In genomic region chr11:100525635-100526034, GRCh38 we compare ENCODE assay signal across 15 cellular contexts.
A peak's percentile ranks its signal among the peaks of the same experiment; 100 is the strongest.
DNase-seq lines count a peak whose midpoint lies in the region; ATAC-seq and TF ChIP-seq lines count a peak whose summit lies in the region.
"Had no signal": no experiment of that assay in that cellular context is flagged by ENCODE, and none has a peak within 500 bp of the region (broad histone marks: within the 10 kb centered on the region; RNA-seq: fewer than 3 reads in every experiment).

No MANE protein-coding gene starts in this region.

- no peaks in the 10 kb centered on the region for H3K9me3 ChIP-seq in CD8-positive, alpha-beta memory T cell (ENCODE audit: low read length)

- no peaks in the 10 kb centered on the region for H3K36me3 Mint-ChIP-seq in progenitor cell of endocrine pancreas (ENCODE audit: insufficient read depth)
- H3K36me3 Mint-ChIP-seq in CD8-positive, alpha-beta memory T cell, result no peaks in the 10 kb centered on the region

- no peaks in the 10 kb centered on the region for H3K4me1 Mint-ChIP-seq in progenitor cell of endocrine pancreas (ENCODE audit: low read depth)
- H3K4me1 Mint-ChIP-seq in CD8-positive, alpha-beta memory T cell, result no peaks in the 10 kb centered on the region
- H3K4me1 Mint-ChIP-seq: naive thymus-derived CD4-positive, alpha-beta T cell had no signal

- CTCF ChIA-PET in CD8-positive, alpha-beta memory T cell (lab: Charles Lee), result no interaction called here

- peak; percentile 3 for DNase-seq in NCI-H1105 treated with DMSO at 0.1 percent for 48 hours (lab: John Stamatoyannopoulos, UW)
- DNase-seq in NCI-H1105 (lab: John Stamatoyannopoulos, UW), result no peak
- no peak for DNase-seq in cardiac fibroblast (ENCODE audit: low read depth in 2 of 2)
- DNase-seq in progenitor cell of endocrine pancreas (ENCODE audit: low spot score, unreplicated experiment), result no peak
- no peak for DNase-seq in CD8-positive, alpha-beta memory T cell
- DNase-seq: activated naive CD4-positive, alpha-beta T cell treated with Interleukin-2 at 50 U/mL for 16 hours; DMS79; esophagus squamous epithelium; naive thymus-derived CD4-positive, alpha-beta T cell; NCI-H2029 had no signal

- no peaks in the 10 kb centered on the region for H3K4me1 ChIP-seq in CD8-positive, alpha-beta memory T cell (ENCODE audit: insufficient read depth, low read length)
- H3K4me1 ChIP-seq: esophagus squamous epithelium had no signal

- no peaks in the 10 kb centered on the region for H3K27me3 ChIP-seq in CD8-positive, alpha-beta memory T cell (ENCODE audit: insufficient read depth, low read length, poor library complexity, severe bottlenecking)
- H3K27me3 ChIP-seq: esophagus squamous epithelium had no signal

- H3K27ac ChIP-seq in CD8-positive, alpha-beta memory T cell (ENCODE audit: low read depth, low read length), result no peak overlapping the region
- H3K27ac ChIP-seq: esophagus squamous epithelium, thoracic aorta had no signal

- H3K4me3 Mint-ChIP-seq in progenitor cell of endocrine pancreas (ENCODE audit: low read depth), result no peak overlapping the region
- no peak overlapping the region for H3K4me3 Mint-ChIP-seq in CD8-positive, alpha-beta memory T cell
- H3K4me3 Mint-ChIP-seq: naive thymus-derived CD4-positive, alpha-beta T cell; T-helper 2 cell treated with Interferon-gamma antibody and Interleukin-4, amounts not matched to agents 5 μg/mL and 100 μg/mL, for 36 hours had no signal

- H3K9me3 Mint-ChIP-seq in progenitor cell of endocrine pancreas (ENCODE audit: low read depth), result peaks cover 17% of the 10 kb centered on the region
- H3K9me3 Mint-ChIP-seq in CD8-positive, alpha-beta memory T cell, result peaks cover 15 to 37% (median 29%) of the 10 kb centered on the region in 5 donors

- no peak for ATAC-seq in HG03196 (IDR thresholded peaks at IDR 0.05; ENCODE audit: unreplicated experiment)
- no peak for ATAC-seq in GM21515 (IDR thresholded peaks at IDR 0.05; ENCODE audit: unreplicated experiment)
- ATAC-seq: naive thymus-derived CD4-positive, alpha-beta T cell had no signal

- no peaks in the 10 kb centered on the region for H3K36me3 ChIP-seq in CD8-positive, alpha-beta memory T cell (ENCODE audit: insufficient read depth, low read length)
- H3K36me3 ChIP-seq: esophagus squamous epithelium, thoracic aorta had no signal

- H3K27ac Mint-ChIP-seq in progenitor cell of endocrine pancreas, result no peak overlapping the region
- H3K27ac Mint-ChIP-seq in CD8-positive, alpha-beta memory T cell, result no peak overlapping the region
- H3K27ac Mint-ChIP-seq: naive thymus-derived CD4-positive, alpha-beta T cell; T-helper 2 cell treated with Interferon-gamma antibody and Interleukin-4, amounts not matched to agents 5 μg/mL and 100 μg/mL, for 36 hours had no signal

- H3K4me3 ChIP-seq in cardiac fibroblast (replicated peaks in 1 of 2; ENCODE audit: low read depth in 2 of 2, low read length in 2 of 2), result no peak overlapping the region
- no peak overlapping the region for H3K4me3 ChIP-seq in CD8-positive, alpha-beta memory T cell (ENCODE audit: low read length)
- H3K4me3 ChIP-seq: esophagus squamous epithelium, thoracic aorta had no signal

- TF ChIP-seq CTCF in LNCAP (IDR thresholded peaks at IDR 0.05), result peak; percentile 63
- TF ChIP-seq CTCF in cardiac fibroblast (IDR thresholded peaks at IDR 0.05; ENCODE audit: low read depth, low read length), result peak; percentile 9
- TF ChIP-seq CTCF in progenitor cell of endocrine pancreas (IDR thresholded peaks at IDR 0.05; ENCODE audit: unreplicated experiment), result peak; percentile 19

- no peaks in the 10 kb centered on the region for H3K27me3 Mint-ChIP-seq in progenitor cell of endocrine pancreas
- H3K27me3 Mint-ChIP-seq in CD8-positive, alpha-beta memory T cell, result no peaks in the 10 kb centered on the region
- H3K27me3 Mint-ChIP-seq: naive thymus-derived CD4-positive, alpha-beta T cell had no signal

- POLR2A ChIA-PET in CD8-positive, alpha-beta memory T cell (lab: Charles Lee), result no interaction called here

Comparison
In these comparisons a context has a peak if more than half of its experiments do, and no peak if none do; other contexts are left out.
1. CTCF ChIP-seq: peak in every context shown above with its lines; median percentile 63 in LNCAP; 19 in progenitor cell of endocrine pancreas; 9 in cardiac fibroblast.